In the genomic region with DNA sequence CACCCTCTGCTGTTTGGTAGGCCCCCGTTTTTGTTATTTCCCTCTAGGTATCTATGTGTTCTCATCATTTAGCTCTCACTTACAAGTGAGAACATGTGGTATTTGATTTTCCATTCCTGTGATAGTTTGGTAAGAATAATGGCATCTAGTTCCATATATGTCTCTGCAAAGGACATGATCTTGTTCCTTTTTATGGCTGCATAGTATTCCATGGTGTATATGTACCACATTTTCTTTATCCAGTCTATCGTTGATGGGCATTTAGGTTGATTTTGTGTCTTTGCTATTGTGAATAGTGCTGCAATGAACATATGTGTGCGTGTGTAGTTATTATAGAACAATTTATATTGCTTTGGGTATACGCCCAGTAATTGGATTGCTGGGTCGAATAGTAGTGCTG, we compare ENCODE assay signal across 6 cellular contexts. TPM values are rescaled to one million over a fixed set of nuclear protein-coding genes. Genes with fewer than 3 reads are reported as not detected.
"Had no signal": no experiment of that assay in that cellular context is flagged by ENCODE, and none has a peak within 500 bp of the region (broad histone marks: within the 10 kb centered on the region; RNA-seq: fewer than 3 reads in every experiment).

No MANE protein-coding gene starts in this region.

RNA-seq across cellular contexts. Expression of gene CLECL1, which starts 28.3 kb away (rescaled TPM):
- total RNA-seq: HepG2, HT1080, IMR-90, M059J, Right ventricle myocardium superior, SJSA1 had no signal
- polyA plus RNA-seq: HepG2, IMR-90 had no signal

RNA-seq across cellular contexts. Expression of gene CD69, which starts 56.1 kb away (rescaled TPM):
- total RNA-seq: HepG2, IMR-90 had no signal
- polyA plus RNA-seq: HepG2, IMR-90 had no signal
